In genomic region chr17:63999680-64000531, GRCh38 we compare ENCODE assay signal across 16 cellular contexts. TPM values are rescaled to one million over a fixed set of nuclear protein-coding genes. Genes with fewer than 3 reads are reported as not detected.
DNase-seq lines count a peak whose midpoint lies in the region; ATAC-seq, FAIRE-seq and TF ChIP-seq lines count a peak whose summit lies in the region.
"Had no signal": no experiment of that assay in that cellular context is flagged by ENCODE, and none has a peak within 500 bp of the region (broad histone marks: within the 10 kb centered on the region; RNA-seq: fewer than 3 reads in every experiment).

No MANE protein-coding gene starts in this region.

- H3K4me3 Mint-ChIP-seq in CD14-positive monocyte: peak overlapping the region; percentile 31 to 79
- H3K4me3 Mint-ChIP-seq in activated naive CD8-positive, alpha-beta T cell treated with anti-CD3 and anti-CD28 coated beads, Interleukin-2, amount 10 ng/mL, durations not matched to agents 7 days and 5 days: no peak overlapping the region
- H3K4me3 Mint-ChIP-seq in natural killer cell: peak overlapping the region; percentile 61

- no peaks in the 10 kb centered on the region for H3K27me3 ChIP-seq in prostate gland (replicated peaks; ENCODE audit: insufficient read depth)
- H3K27me3 ChIP-seq: right lobe of liver, SJCRH30 had no signal

- H3K27ac ChIP-seq in prostate gland: no peak overlapping the region
- H3K27ac ChIP-seq: body of pancreas, hepatocyte, right lobe of liver, SJCRH30 had no signal

- TF ChIP-seq POLR2A in GM12892 (IDR thresholded peaks at IDR 0.05; ENCODE audit: low read depth, low read length) (no peak), prostate gland (IDR thresholded peaks at IDR 0.05) (no peak)

- peaks cover 25 to 28% of the 10 kb centered on the region in 2 donors for H3K36me3 Mint-ChIP-seq in CD14-positive monocyte
- H3K36me3 Mint-ChIP-seq in activated naive CD8-positive, alpha-beta T cell treated with anti-CD3 and anti-CD28 coated beads, Interleukin-2, amount 10 ng/mL, durations not matched to agents 7 days and 5 days: no peaks in the 10 kb centered on the region
- no peaks in the 10 kb centered on the region for H3K36me3 Mint-ChIP-seq in natural killer cell

- WGBS in prostate gland: 89% methylated on average over 25 of the region's 25 CpGs

- no peaks in the 10 kb centered on the region for H3K36me3 ChIP-seq in prostate gland
- H3K36me3 ChIP-seq: right lobe of liver, SJCRH30 had no signal

- no peak for ATAC-seq in activated naive CD8-positive, alpha-beta T cell treated with anti-CD3 and anti-CD28 coated beads, Interleukin-2, amount 10 ng/mL, durations not matched to agents 7 days and 5 days (ENCODE audit: low read depth)
- ATAC-seq in natural killer cell (no peak), GM21515 (IDR thresholded peaks at IDR 0.05; ENCODE audit: unreplicated experiment) (no peak), GM18909 (IDR thresholded peaks at IDR 0.05; ENCODE audit: poor library complexity, unreplicated experiment) (no peak)
- ATAC-seq: body of pancreas, right lobe of liver had no signal

- H3K27ac Mint-ChIP-seq in CD14-positive monocyte (peak overlapping the region in 1 of 7 donors; percentile 76), natural killer cell (peak overlapping the region; percentile 72 to 81)
- H3K27ac Mint-ChIP-seq in activated naive CD8-positive, alpha-beta T cell treated with anti-CD3 and anti-CD28 coated beads, Interleukin-2, amount 10 ng/mL, durations not matched to agents 7 days and 5 days: no peak overlapping the region

- H3K9me3 Mint-ChIP-seq in CD14-positive monocyte: peaks cover 0 to 13% (median 1%) of the 10 kb centered on the region in 7 donors
- H3K9me3 Mint-ChIP-seq in activated naive CD8-positive, alpha-beta T cell treated with anti-CD3 and anti-CD28 coated beads, Interleukin-2, amount 10 ng/mL, durations not matched to agents 7 days and 5 days: no peaks in the 10 kb centered on the region
- H3K9me3 Mint-ChIP-seq in natural killer cell: no peaks in the 10 kb centered on the region

- TF ChIP-seq CTCF in CD14-positive monocyte (IDR thresholded peaks at IDR 0.05) (no peak), natural killer cell (IDR thresholded peaks at IDR 0.05) (no peak), prostate gland (IDR thresholded peaks at IDR 0.05) (no peak)

- peaks cover 36% of the 10 kb centered on the region for H3K4me1 Mint-ChIP-seq in CD14-positive monocyte
- H3K4me1 Mint-ChIP-seq in activated naive CD8-positive, alpha-beta T cell treated with anti-CD3 and anti-CD28 coated beads, Interleukin-2, amount 10 ng/mL, durations not matched to agents 7 days and 5 days: peaks cover 8% of the 10 kb centered on the region
- H3K4me1 Mint-ChIP-seq in natural killer cell: peaks cover 39 to 44% of the 10 kb centered on the region in 2 donors

- FAIRE-seq in GM12892 (lab: Jason Lieb, UNC): peak; percentile 46
- FAIRE-seq: H54 had no signal

- no peak overlapping the region for H3K4me3 ChIP-seq in prostate gland
- H3K4me3 ChIP-seq: body of pancreas, hepatocyte, right lobe of liver, SJCRH30 had no signal

- no peaks in the 10 kb centered on the region for H3K4me1 ChIP-seq in prostate gland (replicated peaks)

- intact Hi-C loops in CD14-positive monocyte (cut with micrococcal nuclease) (no loop called here), natural killer cell (cut with micrococcal nuclease) (no loop called here), prostate gland (cut with DNase I) (no loop called here)

- no peaks in the 10 kb centered on the region for H3K9me3 ChIP-seq in prostate gland
- H3K9me3 ChIP-seq: body of pancreas, right lobe of liver, SJCRH30 had no signal

- POLR2A ChIA-PET in activated naive CD8-positive, alpha-beta T cell treated with anti-CD3 and anti-CD28 coated beads, Interleukin-2, amount 10 ng/mL, durations not matched to agents 7 days and 5 days (lab: Charles Lee): interaction anchor here (1.2 to 2.6 kb wide), 3 partner anchors 17 to 51 kb away, joined by 4 to 15 read pairs (median 13); partner anchors contain the start of gene ICAM2

- H3K27me3 Mint-ChIP-seq in CD14-positive monocyte (ENCODE audit: low read depth in 3 of 3) (peaks cover 32 to 48% (median 41%) of the 10 kb centered on the region in 3 donors), natural killer cell (ENCODE audit: low read depth in 2 of 2) (no peaks in the 10 kb centered on the region)
- peaks cover 14% of the 10 kb centered on the region for H3K27me3 Mint-ChIP-seq in activated naive CD8-positive, alpha-beta T cell treated with anti-CD3 and anti-CD28 coated beads, Interleukin-2, amount 10 ng/mL, durations not matched to agents 7 days and 5 days

- DNase-seq in CD14-positive monocyte (ENCODE audit: low spot score) (peak; percentile 24), GM12892 (ENCODE audit: insufficient read length) (no peak), natural killer cell (no peak), prostate gland (ENCODE audit: low spot score) (no peak), DMS153 (lab: John Stamatoyannopoulos, UW) (no peak)
- peak; percentile 33 for DNase-seq in activated naive CD8-positive, alpha-beta T cell treated with anti-CD3 and anti-CD28 coated beads, Interleukin-2, amount 10 ng/mL, durations not matched to agents 7 days and 5 days
- DNase-seq: body of pancreas, DMS 273 treated with DMSO at 0.1 percent for 48 hours, NCI-H187 treated with DMSO at 0.1 percent for 48 hours, NCI-H774, SJCRH30 had no signal

RNA-seq across cellular contexts. Expression of gene PRR29, which starts 1.8 kb away (rescaled TPM):
- 1 to 10 TPM; 1.4 to 2.1 TPM for polyA plus RNA-seq in CD14-positive monocyte
- 0.30 TPM for polyA plus RNA-seq in GM12892 (2012; ENCODE audit: missing spikeins)
- total RNA-seq in activated naive CD8-positive, alpha-beta T cell treated with anti-CD3 and anti-CD28 coated beads, Interleukin-2, amount 10 ng/mL, durations not matched to agents 7 days and 5 days: 1 to 10 TPM in 1 of 2 experiments, under 1 TPM in 1; 1.00 to 1.4 TPM
- 1 to 10 TPM in 2 of 3 donors, under 1 TPM in 1; 0.92 to 1.6 (median 1.6) TPM for total RNA-seq in natural killer cell
- under 1 TPM; 0.09 to 0.74 TPM for total RNA-seq in prostate gland

RNA-seq across cellular contexts. Expression of gene ICAM2, which starts 20.5 kb away (rescaled TPM):
- polyA plus RNA-seq in CD14-positive monocyte: 100 to 1,000 TPM; 174 to 186 TPM
- polyA plus RNA-seq in GM12892 (2012; ENCODE audit: missing spikeins): 33.1 TPM
- 10 to 100 TPM; 59.0 to 61.7 TPM for total RNA-seq in activated naive CD8-positive, alpha-beta T cell treated with anti-CD3 and anti-CD28 coated beads, Interleukin-2, amount 10 ng/mL, durations not matched to agents 7 days and 5 days
- total RNA-seq in natural killer cell (10 to 100 TPM; 73.2 to 91.0 (median 78.0) TPM), prostate gland (10 to 100 TPM in 1 of 2 donors, 1 to 10 TPM in 1; 7.3 to 12.6 TPM)

RNA-seq across cellular contexts. Expression of gene SCN4A, which starts 27.2 kb away (rescaled TPM):
- not detected for polyA plus RNA-seq in CD14-positive monocyte
- polyA plus RNA-seq in GM12892 (2012; ENCODE audit: missing spikeins): 0.64 TPM
- total RNA-seq in activated naive CD8-positive, alpha-beta T cell treated with anti-CD3 and anti-CD28 coated beads, Interleukin-2, amount 10 ng/mL, durations not matched to agents 7 days and 5 days: not detected
- under 1 TPM; 0.10 to 0.14 (median 0.14) TPM for total RNA-seq in natural killer cell
- under 1 TPM; 0.23 TPM for total RNA-seq in prostate gland
- polyA plus RNA-seq: hepatocyte had no signal

Comparison
In these comparisons a context has a peak if more than half of its experiments do, and no peak if none do; other contexts are left out.
1. DNase-seq: peak in CD14-positive monocyte (single experiment) and activated naive CD8-positive, alpha-beta T cell treated with anti-CD3 and anti-CD28 coated beads, Interleukin-2, amount 10 ng/mL, durations not matched to agents 7 days and 5 days (single experiment); none in GM12892 (single experiment), natural killer cell (single experiment), prostate gland (single experiment) and DMS153 (single experiment).
2. RNA of gene ICAM2, which starts 20.5 kb away (total RNA-seq): 73.2 to 91.0 TPM in natural killer cell and 59.0 to 61.7 TPM in activated naive CD8-positive, alpha-beta T cell treated with anti-CD3 and anti-CD28 coated beads, Interleukin-2, amount 10 ng/mL, durations not matched to agents 7 days and 5 days; 7.3 to 12.6 TPM in prostate gland; every median in the first group is over 4 times any median in the second.